1 cellular context compared by ENCODE assay signal in the genomic region with DNA sequence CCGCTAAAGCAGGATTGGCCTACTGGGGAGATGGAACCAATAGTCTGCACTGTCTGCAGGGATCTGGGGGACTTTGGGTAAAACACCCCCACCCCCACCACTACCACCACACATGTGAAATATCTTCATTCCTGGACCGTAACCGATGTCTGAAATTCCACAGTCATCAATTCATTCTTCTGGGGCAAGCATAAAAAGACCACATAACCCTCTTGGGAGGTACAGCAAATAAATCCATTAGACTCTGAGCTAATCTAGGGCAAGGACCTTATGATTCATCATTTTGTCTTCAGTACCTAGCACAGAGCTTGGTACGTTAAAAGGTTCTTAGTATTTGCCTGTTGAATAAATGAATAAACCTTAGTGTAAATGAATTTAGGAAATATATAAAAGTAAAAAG.
TF ChIP-seq lines count a peak whose summit lies in the region.

No MANE protein-coding gene starts in this region.

TF ChIP-seq in GM23338, 12 proteins besides CTCF, POLR2A, EP300 and RAD21 (continued from another document):
- TF ChIP-seq, protein P1, sequence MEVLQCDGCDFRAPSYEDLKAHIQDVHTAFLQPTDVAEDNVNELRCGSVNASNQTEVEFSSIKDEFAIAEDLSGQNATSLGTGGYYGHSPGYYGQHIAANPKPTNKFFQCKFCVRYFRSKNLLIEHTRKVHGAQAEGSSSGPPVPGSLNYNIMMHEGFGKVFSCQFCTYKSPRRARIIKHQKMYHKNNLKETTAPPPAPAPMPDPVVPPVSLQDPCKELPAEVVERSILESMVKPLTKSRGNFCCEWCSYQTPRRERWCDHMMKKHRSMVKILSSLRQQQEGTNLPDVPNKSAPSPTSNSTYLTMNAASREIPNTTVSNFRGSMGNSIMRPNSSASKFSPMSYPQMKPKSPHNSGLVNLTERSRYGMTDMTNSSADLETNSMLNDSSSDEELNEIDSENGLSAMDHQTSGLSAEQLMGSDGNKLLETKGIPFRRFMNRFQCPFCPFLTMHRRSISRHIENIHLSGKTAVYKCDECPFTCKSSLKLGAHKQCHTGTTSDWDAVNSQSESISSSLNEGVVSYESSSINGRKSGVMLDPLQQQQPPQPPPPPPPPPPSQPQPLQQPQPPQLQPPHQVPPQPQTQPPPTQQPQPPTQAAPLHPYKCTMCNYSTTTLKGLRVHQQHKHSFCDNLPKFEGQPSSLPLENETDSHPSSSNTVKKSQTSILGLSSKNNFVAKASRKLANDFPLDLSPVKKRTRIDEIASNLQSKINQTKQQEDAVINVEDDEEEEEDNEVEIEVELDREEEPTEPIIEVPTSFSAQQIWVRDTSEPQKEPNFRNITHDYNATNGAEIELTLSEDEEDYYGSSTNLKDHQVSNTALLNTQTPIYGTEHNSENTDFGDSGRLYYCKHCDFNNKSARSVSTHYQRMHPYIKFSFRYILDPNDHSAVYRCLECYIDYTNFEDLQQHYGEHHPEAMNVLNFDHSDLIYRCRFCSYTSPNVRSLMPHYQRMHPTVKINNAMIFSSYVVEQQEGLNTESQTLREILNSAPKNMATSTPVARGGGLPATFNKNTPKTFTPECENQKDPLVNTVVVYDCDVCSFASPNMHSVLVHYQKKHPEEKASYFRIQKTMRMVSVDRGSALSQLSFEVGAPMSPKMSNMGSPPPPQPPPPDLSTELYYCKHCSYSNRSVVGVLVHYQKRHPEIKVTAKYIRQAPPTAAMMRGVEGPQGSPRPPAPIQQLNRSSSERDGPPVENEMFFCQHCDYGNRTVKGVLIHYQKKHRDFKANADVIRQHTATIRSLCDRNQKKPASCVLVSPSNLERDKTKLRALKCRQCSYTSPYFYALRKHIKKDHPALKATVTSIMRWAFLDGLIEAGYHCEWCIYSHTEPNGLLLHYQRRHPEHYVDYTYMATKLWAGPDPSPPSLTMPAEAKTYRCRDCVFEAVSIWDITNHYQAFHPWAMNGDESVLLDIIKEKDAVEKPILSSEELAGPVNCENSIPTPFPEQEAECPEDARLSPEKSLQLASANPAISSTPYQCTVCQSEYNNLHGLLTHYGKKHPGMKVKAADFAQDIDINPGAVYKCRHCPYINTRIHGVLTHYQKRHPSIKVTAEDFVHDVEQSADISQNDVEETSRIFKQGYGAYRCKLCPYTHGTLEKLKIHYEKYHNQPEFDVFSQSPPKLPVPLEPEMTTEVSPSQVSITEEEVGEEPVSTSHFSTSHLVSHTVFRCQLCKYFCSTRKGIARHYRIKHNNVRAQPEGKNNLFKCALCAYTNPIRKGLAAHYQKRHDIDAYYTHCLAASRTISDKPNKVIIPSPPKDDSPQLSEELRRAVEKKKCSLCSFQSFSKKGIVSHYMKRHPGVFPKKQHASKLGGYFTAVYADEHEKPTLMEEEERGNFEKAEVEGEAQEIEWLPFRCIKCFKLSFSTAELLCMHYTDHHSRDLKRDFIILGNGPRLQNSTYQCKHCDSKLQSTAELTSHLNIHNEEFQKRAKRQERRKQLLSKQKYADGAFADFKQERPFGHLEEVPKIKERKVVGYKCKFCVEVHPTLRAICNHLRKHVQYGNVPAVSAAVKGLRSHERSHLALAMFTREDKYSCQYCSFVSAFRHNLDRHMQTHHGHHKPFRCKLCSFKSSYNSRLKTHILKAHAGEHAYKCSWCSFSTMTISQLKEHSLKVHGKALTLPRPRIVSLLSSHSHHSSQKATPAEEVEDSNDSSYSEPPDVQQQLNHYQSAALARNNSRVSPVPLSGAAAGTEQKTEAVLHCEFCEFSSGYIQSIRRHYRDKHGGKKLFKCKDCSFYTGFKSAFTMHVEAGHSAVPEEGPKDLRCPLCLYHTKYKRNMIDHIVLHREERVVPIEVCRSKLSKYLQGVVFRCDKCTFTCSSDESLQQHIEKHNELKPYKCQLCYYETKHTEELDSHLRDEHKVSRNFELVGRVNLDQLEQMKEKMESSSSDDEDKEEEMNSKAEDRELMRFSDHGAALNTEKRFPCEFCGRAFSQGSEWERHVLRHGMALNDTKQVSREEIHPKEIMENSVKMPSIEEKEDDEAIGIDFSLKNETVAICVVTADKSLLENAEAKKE (CRISPR knock-in tag; IDR thresholded peaks at IDR 0.05): no peak
- no peak for TF ChIP-seq ZNF331 (CRISPR knock-in tag; IDR thresholded peaks at IDR 0.05; ENCODE audit: low read depth)
- TF ChIP-seq, protein P2, sequence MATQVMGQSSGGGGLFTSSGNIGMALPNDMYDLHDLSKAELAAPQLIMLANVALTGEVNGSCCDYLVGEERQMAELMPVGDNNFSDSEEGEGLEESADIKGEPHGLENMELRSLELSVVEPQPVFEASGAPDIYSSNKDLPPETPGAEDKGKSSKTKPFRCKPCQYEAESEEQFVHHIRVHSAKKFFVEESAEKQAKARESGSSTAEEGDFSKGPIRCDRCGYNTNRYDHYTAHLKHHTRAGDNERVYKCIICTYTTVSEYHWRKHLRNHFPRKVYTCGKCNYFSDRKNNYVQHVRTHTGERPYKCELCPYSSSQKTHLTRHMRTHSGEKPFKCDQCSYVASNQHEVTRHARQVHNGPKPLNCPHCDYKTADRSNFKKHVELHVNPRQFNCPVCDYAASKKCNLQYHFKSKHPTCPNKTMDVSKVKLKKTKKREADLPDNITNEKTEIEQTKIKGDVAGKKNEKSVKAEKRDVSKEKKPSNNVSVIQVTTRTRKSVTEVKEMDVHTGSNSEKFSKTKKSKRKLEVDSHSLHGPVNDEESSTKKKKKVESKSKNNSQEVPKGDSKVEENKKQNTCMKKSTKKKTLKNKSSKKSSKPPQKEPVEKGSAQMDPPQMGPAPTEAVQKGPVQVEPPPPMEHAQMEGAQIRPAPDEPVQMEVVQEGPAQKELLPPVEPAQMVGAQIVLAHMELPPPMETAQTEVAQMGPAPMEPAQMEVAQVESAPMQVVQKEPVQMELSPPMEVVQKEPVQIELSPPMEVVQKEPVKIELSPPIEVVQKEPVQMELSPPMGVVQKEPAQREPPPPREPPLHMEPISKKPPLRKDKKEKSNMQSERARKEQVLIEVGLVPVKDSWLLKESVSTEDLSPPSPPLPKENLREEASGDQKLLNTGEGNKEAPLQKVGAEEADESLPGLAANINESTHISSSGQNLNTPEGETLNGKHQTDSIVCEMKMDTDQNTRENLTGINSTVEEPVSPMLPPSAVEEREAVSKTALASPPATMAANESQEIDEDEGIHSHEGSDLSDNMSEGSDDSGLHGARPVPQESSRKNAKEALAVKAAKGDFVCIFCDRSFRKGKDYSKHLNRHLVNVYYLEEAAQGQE (IDR thresholded peaks at IDR 0.05; ENCODE audit: unreplicated experiment): no peak
